In the genomic region with DNA sequence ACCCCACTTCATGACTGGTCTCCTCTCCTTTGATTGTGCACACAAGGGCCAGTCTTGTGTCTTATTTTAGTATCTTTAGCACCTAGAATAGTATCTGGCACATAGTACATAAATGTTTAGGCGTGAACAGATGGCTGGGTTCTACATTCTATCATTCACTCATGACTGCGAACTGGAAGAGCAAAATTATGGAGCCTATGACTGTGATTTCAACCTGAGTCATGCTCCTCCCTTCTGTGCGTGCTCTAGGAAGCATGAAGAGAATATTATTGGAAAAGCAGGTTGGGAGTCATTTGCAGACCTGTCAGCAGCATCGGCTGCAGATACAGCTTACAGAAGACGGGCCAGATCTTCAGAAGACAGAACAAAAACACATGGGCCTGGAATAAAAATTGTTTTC, we compare ENCODE assay signal across 20 cellular contexts.
DNase-seq lines count a peak whose midpoint lies in the region; ATAC-seq lines count a peak whose summit lies in the region.
"Had no signal": no experiment of that assay in that cellular context is flagged by ENCODE, and none has a peak within 500 bp of the region (broad histone marks: within the 10 kb centered on the region; RNA-seq: fewer than 3 reads in every experiment).

No MANE protein-coding gene starts in this region.

- H3K36me3 Mint-ChIP-seq in T-helper 2 cell treated with Interferon-gamma antibody and Interleukin-4, amounts not matched to agents 5 μg/mL and 100 μg/mL, for 36 hours (ENCODE audit: low read depth) = no peaks in the 10 kb centered on the region

- no peaks in the 10 kb centered on the region for H3K4me1 Mint-ChIP-seq in T-helper 2 cell treated with Interferon-gamma antibody and Interleukin-4, amounts not matched to agents 5 μg/mL and 100 μg/mL, for 36 hours (ENCODE audit: low read depth)
- H3K4me1 Mint-ChIP-seq: activated B cell treated with CpG ODN at 0.5 μM for 24 hours had no signal

- DNase-seq in AG08395 (ENCODE audit: low spot score) (peak; percentile 15), GM03348 (ENCODE audit: low spot score) (peak; percentile 31), cerebellar cortex (ENCODE audit: low spot score) (peak; percentile 80), middle frontal gyrus (ENCODE audit: extremely low spot score, low spot score) (peak; percentile 27), COR-L47 (lab: John Stamatoyannopoulos, UW) (no peak)
- no peak for DNase-seq in T-helper 2 cell treated with Interferon-gamma antibody and Interleukin-4, amounts not matched to agents 5 μg/mL and 100 μg/mL, for 36 hours (ENCODE audit: low spot score)
- DNase-seq: activated B cell treated with CpG ODN at 0.5 μM for 24 hours; activated CD8-positive, alpha-beta T cell treated with anti-CD3 and anti-CD28 coated beads for 36 hours; activated naive CD4-positive, alpha-beta T cell treated with anti-CD3 and anti-CD28 coated beads for 36 hours; activated T-cell treated with anti-CD3 and anti-CD28 coated beads, Interleukin-2, amount 50 U/mL, for 24 hours; H7; hippocampal formation; NCI-H146; NCI-H748 treated with DMSO at 0.1 percent for 48 hours; nucleus accumbens; stimulated activated CD4-positive, alpha-beta T cell treated with anti-CD3 and anti-CD28 coated beads, Interleukin-15, amount 100 ng/mL, for 24 hours; T-helper 9 cell; upper lobe of left lung had no signal

- no peak overlapping the region for H3K27ac Mint-ChIP-seq in T-helper 2 cell treated with Interferon-gamma antibody and Interleukin-4, amounts not matched to agents 5 μg/mL and 100 μg/mL, for 36 hours
- H3K27ac Mint-ChIP-seq: activated B cell treated with CpG ODN at 0.5 μM for 24 hours; activated CD8-positive, alpha-beta T cell treated with anti-CD3 and anti-CD28 coated beads for 36 hours; activated naive CD4-positive, alpha-beta T cell treated with anti-CD3 and anti-CD28 coated beads for 36 hours; activated T-cell treated with anti-CD3 and anti-CD28 coated beads, Interleukin-2, amount 50 U/mL, for 24 hours had no signal

- ATAC-seq in HG02642 (IDR thresholded peaks at IDR 0.05; ENCODE audit: poor library complexity, unreplicated experiment) = no peak
- no peak for ATAC-seq in GM21786 (IDR thresholded peaks at IDR 0.05; ENCODE audit: unreplicated experiment)
- ATAC-seq: activated CD8-positive, alpha-beta T cell treated with anti-CD3 and anti-CD28 coated beads for 36 hours had no signal

- H3K9me3 Mint-ChIP-seq in T-helper 2 cell treated with Interferon-gamma antibody and Interleukin-4, amounts not matched to agents 5 μg/mL and 100 μg/mL, for 36 hours = no peaks in the 10 kb centered on the region
- H3K9me3 Mint-ChIP-seq: activated B cell treated with CpG ODN at 0.5 μM for 24 hours; activated CD8-positive, alpha-beta T cell treated with anti-CD3 and anti-CD28 coated beads for 36 hours; activated naive CD4-positive, alpha-beta T cell treated with anti-CD3 and anti-CD28 coated beads for 36 hours; activated T-cell treated with anti-CD3 and anti-CD28 coated beads, Interleukin-2, amount 50 U/mL, for 24 hours had no signal

- H3K4me3 Mint-ChIP-seq in T-helper 2 cell treated with Interferon-gamma antibody and Interleukin-4, amounts not matched to agents 5 μg/mL and 100 μg/mL, for 36 hours = no peak overlapping the region
- H3K4me3 Mint-ChIP-seq: activated B cell treated with CpG ODN at 0.5 μM for 24 hours; activated CD8-positive, alpha-beta T cell treated with anti-CD3 and anti-CD28 coated beads for 36 hours; activated naive CD4-positive, alpha-beta T cell treated with anti-CD3 and anti-CD28 coated beads for 36 hours; activated T-cell treated with anti-CD3 and anti-CD28 coated beads, Interleukin-2, amount 50 U/mL, for 24 hours had no signal

- H3K27me3 Mint-ChIP-seq in T-helper 2 cell treated with Interferon-gamma antibody and Interleukin-4, amounts not matched to agents 5 μg/mL and 100 μg/mL, for 36 hours (ENCODE audit: low read depth) = no peaks in the 10 kb centered on the region
- H3K27me3 Mint-ChIP-seq: activated B cell treated with CpG ODN at 0.5 μM for 24 hours had no signal

Comparison
In these comparisons a context has a peak if more than half of its experiments do, and no peak if none do; other contexts are left out.
1. DNase-seq: peak in AG08395 (single experiment), GM03348 (single experiment), cerebellar cortex (single experiment) and middle frontal gyrus (single experiment); none in T-helper 2 cell treated with Interferon-gamma antibody and Interleukin-4, amounts not matched to agents 5 μg/mL and 100 μg/mL, for 36 hours (single experiment) and COR-L47 (single experiment).